In the genomic region with DNA sequence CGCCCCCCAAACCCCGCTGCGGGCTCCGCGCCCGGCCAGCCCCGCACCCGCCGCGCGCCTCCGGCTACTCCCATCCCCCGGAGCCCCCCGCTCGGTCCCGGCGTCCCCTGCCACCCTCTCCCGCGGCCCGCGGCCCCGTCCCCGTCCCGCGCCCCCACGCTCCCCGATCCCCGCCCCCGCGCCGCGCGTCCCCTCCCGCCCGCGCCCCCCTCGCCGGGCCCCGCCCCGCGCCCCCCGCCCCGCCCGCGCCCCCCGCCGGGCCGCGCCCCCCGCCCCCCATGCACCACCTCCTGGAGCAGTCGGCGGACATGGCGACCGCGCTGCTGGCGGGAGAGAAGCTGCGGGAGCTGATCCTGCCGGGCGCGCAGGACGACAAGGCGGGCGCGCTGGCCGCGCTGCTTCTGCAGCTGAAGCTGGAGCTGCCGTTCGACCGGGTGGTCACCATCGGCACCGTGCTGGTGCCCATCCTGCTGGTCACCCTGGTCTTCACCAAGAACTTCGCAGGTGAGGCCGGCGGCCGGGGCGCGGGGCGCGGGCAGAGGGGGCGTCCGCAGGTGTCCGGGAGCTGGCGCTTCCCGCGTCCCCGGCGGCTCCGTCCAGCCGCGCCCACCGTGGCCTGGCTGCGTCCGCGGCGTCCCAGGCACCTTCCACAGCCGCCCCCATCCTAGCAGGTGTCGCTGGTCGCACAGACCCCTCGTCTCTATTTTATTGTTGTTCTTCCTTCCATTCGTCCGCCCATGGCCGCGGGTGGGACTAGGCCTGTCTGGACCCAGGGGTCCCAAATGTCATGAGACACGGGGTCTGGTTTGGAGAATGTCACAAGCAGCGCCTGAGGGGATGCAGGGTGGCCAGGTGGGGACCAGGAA, we compare ENCODE assay signal across 8 cellular contexts. TPM values are rescaled to one million over a fixed set of nuclear protein-coding genes. Genes with fewer than 3 reads are reported as not detected.
A peak's percentile ranks its signal among the peaks of the same experiment; 100 is the strongest.
DNase-seq lines count a peak whose midpoint lies in the region; ATAC-seq and TF ChIP-seq lines count a peak whose summit lies in the region.

A gene with protein sequence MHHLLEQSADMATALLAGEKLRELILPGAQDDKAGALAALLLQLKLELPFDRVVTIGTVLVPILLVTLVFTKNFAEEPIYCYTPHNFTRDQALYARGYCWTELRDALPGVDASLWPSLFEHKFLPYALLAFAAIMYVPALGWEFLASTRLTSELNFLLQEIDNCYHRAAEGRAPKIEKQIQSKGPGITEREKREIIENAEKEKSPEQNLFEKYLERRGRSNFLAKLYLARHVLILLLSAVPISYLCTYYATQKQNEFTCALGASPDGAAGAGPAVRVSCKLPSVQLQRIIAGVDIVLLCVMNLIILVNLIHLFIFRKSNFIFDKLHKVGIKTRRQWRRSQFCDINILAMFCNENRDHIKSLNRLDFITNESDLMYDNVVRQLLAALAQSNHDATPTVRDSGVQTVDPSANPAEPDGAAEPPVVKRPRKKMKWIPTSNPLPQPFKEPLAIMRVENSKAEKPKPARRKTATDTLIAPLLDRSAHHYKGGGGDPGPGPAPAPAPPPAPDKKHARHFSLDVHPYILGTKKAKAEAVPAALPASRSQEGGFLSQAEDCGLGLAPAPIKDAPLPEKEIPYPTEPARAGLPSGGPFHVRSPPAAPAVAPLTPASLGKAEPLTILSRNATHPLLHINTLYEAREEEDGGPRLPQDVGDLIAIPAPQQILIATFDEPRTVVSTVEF (plus strand): TSS at position 279 of the 866 bp plus-strand sequence. CDS start 0 bp downstream, at position 279.

- no peak within 1 kb of the TSS for H3K4me3 ChIP-seq in CD4-positive, CD25-positive, alpha-beta regulatory T cell (ENCODE audit: low read depth, low read length)

- H3K4me3 Mint-ChIP-seq in CD4-positive, CD25-positive, alpha-beta regulatory T cell = peak within 1 kb of the TSS in 3 of 4 donors; percentile 52 to 76 (median 57)
- H3K4me3 Mint-ChIP-seq in effector memory CD8-positive, alpha-beta T cell = peak within 1 kb of the TSS; percentile 56 to 69
- peak within 1 kb of the TSS; percentile 70 for H3K4me3 Mint-ChIP-seq in osteocyte (ENCODE audit: unreplicated experiment)

- H3K36me3 Mint-ChIP-seq in CD4-positive, CD25-positive, alpha-beta regulatory T cell = no peaks in the 10 kb centered on the region
- no peaks in the 10 kb centered on the region for H3K36me3 Mint-ChIP-seq in effector memory CD8-positive, alpha-beta T cell (ENCODE audit: insufficient read depth)
- H3K36me3 Mint-ChIP-seq in osteocyte (ENCODE audit: unreplicated experiment) = no peaks in the 10 kb centered on the region

- H3K27ac Mint-ChIP-seq in CD4-positive, CD25-positive, alpha-beta regulatory T cell = peak within 1 kb of the TSS in 1 of 3 donors; percentile 76
- H3K27ac Mint-ChIP-seq in effector memory CD8-positive, alpha-beta T cell = no peak within 1 kb of the TSS
- no peak within 1 kb of the TSS for H3K27ac Mint-ChIP-seq in osteocyte (ENCODE audit: unreplicated experiment)

- no peak within 1 kb of the TSS for H3K27ac ChIP-seq in CD4-positive, CD25-positive, alpha-beta regulatory T cell (ENCODE audit: insufficient read depth, low read length, poor library complexity, severe bottlenecking)

- peaks cover 0 to 10% (median 2%) of the 10 kb centered on the region in 4 donors for H3K4me1 Mint-ChIP-seq in CD4-positive, CD25-positive, alpha-beta regulatory T cell
- H3K4me1 Mint-ChIP-seq in effector memory CD8-positive, alpha-beta T cell (ENCODE audit: low read depth in 2 of 2) = peaks cover 3 to 9% of the 10 kb centered on the region in 2 donors
- peaks cover 5% of the 10 kb centered on the region for H3K4me1 Mint-ChIP-seq in osteocyte (ENCODE audit: unreplicated experiment)

- H3K4me1 ChIP-seq in CD4-positive, CD25-positive, alpha-beta regulatory T cell (ENCODE audit: control insufficient read depth, insufficient read depth, low read length, poor library complexity, severe bottlenecking) = no peaks in the 10 kb centered on the region

- peaks cover 4% of the 10 kb centered on the region for H3K27me3 ChIP-seq in CD4-positive, CD25-positive, alpha-beta regulatory T cell (ENCODE audit: control insufficient read depth, insufficient read depth, low read length)

- no peak for DNase-seq in CD4-positive, CD25-positive, alpha-beta regulatory T cell
- DNase-seq in NCI-H1105 (lab: John Stamatoyannopoulos, UW) (peak; percentile 8), osteocyte (ENCODE audit: extremely low spot score, unreplicated experiment) (no peak), DMS79 (lab: John Stamatoyannopoulos, UW) (no peak), NAMALWA (ENCODE audit: low spot score) (no peak), MV-4-11 (lab: John Stamatoyannopoulos, UW) (no peak)
- DNase-seq in effector memory CD8-positive, alpha-beta T cell = no peak

- H3K27me3 Mint-ChIP-seq in CD4-positive, CD25-positive, alpha-beta regulatory T cell = peaks cover 56% of the 10 kb centered on the region
- H3K27me3 Mint-ChIP-seq in effector memory CD8-positive, alpha-beta T cell = peaks cover 45 to 61% of the 10 kb centered on the region in 2 donors
- H3K27me3 Mint-ChIP-seq in osteocyte (ENCODE audit: unreplicated experiment) = peaks cover 15% of the 10 kb centered on the region

- no peaks in the 10 kb centered on the region for H3K36me3 ChIP-seq in CD4-positive, CD25-positive, alpha-beta regulatory T cell (ENCODE audit: control insufficient read depth, insufficient read depth, low read length)

- no peak for TF ChIP-seq CTCF in osteocyte (IDR thresholded peaks at IDR 0.05)

- no peaks in the 10 kb centered on the region for H3K9me3 ChIP-seq in CD4-positive, CD25-positive, alpha-beta regulatory T cell (ENCODE audit: control insufficient read depth in 2 of 2, low read length in 2 of 2)

- no peaks in the 10 kb centered on the region for H3K9me3 Mint-ChIP-seq in CD4-positive, CD25-positive, alpha-beta regulatory T cell
- no peaks in the 10 kb centered on the region for H3K9me3 Mint-ChIP-seq in effector memory CD8-positive, alpha-beta T cell
- no peaks in the 10 kb centered on the region for H3K9me3 Mint-ChIP-seq in osteocyte (ENCODE audit: unreplicated experiment)

- ATAC-seq in CD4-positive, CD25-positive, alpha-beta regulatory T cell (ENCODE audit: low read depth in 2 of 2) = no peak
- no peak for ATAC-seq in effector memory CD8-positive, alpha-beta T cell (replicated peaks)
- no peak for ATAC-seq in HG03432 (IDR thresholded peaks at IDR 0.05; ENCODE audit: unreplicated experiment)

RNA-seq across cellular contexts. Expression of the gene that starts here (rescaled TPM):
- total RNA-seq in CD4-positive, CD25-positive, alpha-beta regulatory T cell = not detected
- polyA plus RNA-seq in CD4-positive, CD25-positive, alpha-beta regulatory T cell = not detected
- 1.5 and 1.6 TPM in 2 replicates for total RNA-seq in osteocyte
